In genomic region chr5:150097152-150097551, GRCh38 we compare ENCODE assay signal across 27 cellular contexts. TPM values are rescaled to one million over a fixed set of nuclear protein-coding genes. Genes with fewer than 3 reads are reported as not detected.
DNase-seq lines count a peak whose midpoint lies in the region; ATAC-seq, FAIRE-seq and TF ChIP-seq lines count a peak whose summit lies in the region.
"Had no signal": no experiment of that assay in that cellular context is flagged by ENCODE, and none has a peak within 500 bp of the region (broad histone marks: within the 10 kb centered on the region; RNA-seq: fewer than 3 reads in every experiment).

No MANE protein-coding gene starts in this region.

- no peak overlapping the region for H2AFZ ChIP-seq in HepG2 (ENCODE audit: low read length)
- no peak overlapping the region for H2AFZ ChIP-seq in K562 (ENCODE audit: low read depth, low read length)

- TF ChIP-seq RAD21 in HepG2 (CRISPR knock-in tag; IDR thresholded peaks at IDR 0.05) (no peak), K562 (CRISPR knock-in tag; conservative IDR thresholded peaks at IDR 0.05 in 1 of 2, IDR thresholded peaks at IDR 0.05 in 1 of 2) (no peak)

- in situ Hi-C loops in HepG2 (cut with HindIII; ENCODE audit: extremely low pct_ligation_motif_present, low pct_unique_long_range_greater_than_20kb) (no loop called here), K562 (cut with MboI) (no loop called here)

- POLR2A ChIA-PET in HepG2 (lab: Yijun Ruan, JAX) = no interaction called here
- POLR2A ChIA-PET in K562 (lab: Yijun Ruan, JAX) = interaction anchor here (0.9 kb wide), 1 partner anchor 12 kb away, joined by 3 read pairs; no protein-coding TSS in a partner anchor

- H3K4me3 ChIP-seq in HepG2 (replicated peaks in 1 of 3; ENCODE audit: insufficient read depth in 1 of 3, low read depth in 2 of 3, low read length in 3 of 3) = no peak overlapping the region
- H3K4me3 ChIP-seq in right lobe of liver = no peak overlapping the region
- no peak overlapping the region for H3K4me3 ChIP-seq in K562
- no peak overlapping the region for H3K4me3 ChIP-seq in lung
- H3K4me3 ChIP-seq: BLaER1, GM12878 had no signal

- no peak overlapping the region for H3K9ac ChIP-seq in HepG2 (ENCODE audit: insufficient read depth, low read depth, low read length)
- H3K9ac ChIP-seq in K562 (ENCODE audit: insufficient read depth in 1 of 2, low read depth in 2 of 2, low read length in 2 of 2) = no peak overlapping the region
- H3K9ac ChIP-seq: BLaER1 had no signal

- H4K20me1 ChIP-seq in HepG2 (ENCODE audit: insufficient read depth, low read length) (no peaks in the 10 kb centered on the region), K562 (replicated peaks; ENCODE audit: control insufficient read depth, insufficient read depth, low read length) (no peaks in the 10 kb centered on the region)
- H4K20me1 ChIP-seq: BLaER1 had no signal

- H3K4me1 ChIP-seq in HepG2 (ENCODE audit: insufficient read depth, low read length) (no peaks in the 10 kb centered on the region), right lobe of liver (no peaks in the 10 kb centered on the region), K562 (replicated peaks in 1 of 2; ENCODE audit: control insufficient read depth in 2 of 2, insufficient read depth in 2 of 2, low read length in 2 of 2) (no peaks in the 10 kb centered on the region), lung (ENCODE audit: control insufficient read depth in 2 of 2, insufficient read depth in 2 of 2, low read length in 2 of 2) (no peaks in the 10 kb centered on the region)
- H3K4me1 ChIP-seq: BE2C, BLaER1 had no signal

- no peak for DNase-seq in HepG2 (ENCODE audit: low spot score)
- no peak for DNase-seq in right lobe of liver
- no peak for DNase-seq in K562 (ENCODE audit: extremely low read depth in 1 of 4, low spot score in 3 of 4)
- DNase-seq in lung (ENCODE audit: low spot score) = peak; percentile 1
- no peak for DNase-seq in NOMO-1 treated with DMSO at 0.1 percent for 48 hours (lab: John Stamatoyannopoulos, UW; ENCODE audit: unreplicated experiment)
- no peak for DNase-seq in NCI-H1694 (lab: John Stamatoyannopoulos, UW)
- DNase-seq: 8988T; ACHN; BE2C; C1 segment of cervical spinal cord; CD4-positive, alpha-beta memory T cell; CD4-positive, CD25-positive, alpha-beta regulatory T cell; CD8-positive, alpha-beta memory T cell; COR-L47; DMS 273 treated with DMSO at 0.1 percent for 48 hours; DMS153; DMS53; DMS79; DND-41; EL; GDM1 had no signal

- TF ChIP-seq EP300 in HepG2 (IDR thresholded peaks at IDR 0.05; ENCODE audit: low read depth in 2 of 2, low read length in 2 of 2) (no peak), HepG2 (CRISPR knock-in tag; IDR thresholded peaks at IDR 0.05; ENCODE audit: borderline replicate concordance) (no peak), K562 (IDR thresholded peaks at IDR 0.05; ENCODE audit: low read length) (no peak)

- H3K27ac ChIP-seq in HepG2 (ENCODE audit: extremely low read length, insufficient read depth, low read length) (no peak overlapping the region), right lobe of liver (no peak overlapping the region), K562 (ENCODE audit: extremely low read depth, low read depth, low read length) (no peak overlapping the region), lung (ENCODE audit: low read depth in 1 of 2, low read length in 1 of 2) (no peak overlapping the region)
- H3K27ac ChIP-seq: BLaER1 had no signal

- no peaks in the 10 kb centered on the region for H3K36me3 ChIP-seq in HepG2 (replicated peaks in 1 of 2; ENCODE audit: control insufficient read depth in 1 of 2, insufficient read depth in 2 of 2, low read length in 2 of 2)
- H3K36me3 ChIP-seq in right lobe of liver = no peaks in the 10 kb centered on the region
- no peaks in the 10 kb centered on the region for H3K36me3 ChIP-seq in K562 (ENCODE audit: control insufficient read depth, insufficient read depth, low read length)
- no peaks in the 10 kb centered on the region for H3K36me3 ChIP-seq in lung (ENCODE audit: control insufficient read depth in 2 of 2, insufficient read depth in 2 of 2, low read length in 2 of 2)
- H3K36me3 ChIP-seq: BE2C, BLaER1 had no signal

- FAIRE-seq in HepG2 (lab: Jason Lieb, UNC) = no peak
- no peak for FAIRE-seq in K562 (lab: Jason Lieb, UNC)
- FAIRE-seq: A204.1, GM12878, GM12892, GM18507 had no signal

- H3K9me1 ChIP-seq in K562 (ENCODE audit: control insufficient read depth, insufficient read depth, low read length) = no peaks in the 10 kb centered on the region

- ATAC-seq in HepG2 (no peak), right lobe of liver (no peak), K562 (no peak), lung (ENCODE audit: insufficient read depth, low FRiP score) (no peak)
- ATAC-seq: GM12878 had no signal

- H3K4me2 ChIP-seq in HepG2 (ENCODE audit: low read depth, low read length) (no peak overlapping the region), K562 (ENCODE audit: insufficient read depth, low read length) (no peak overlapping the region)
- H3K4me2 ChIP-seq: BLaER1 had no signal

- TF ChIP-seq POLR2A in HepG2 (IDR thresholded peaks at IDR 0.05; ENCODE audit: insufficient read depth in 1 of 2, low read depth in 2 of 2, low read length in 2 of 2) (no peak), right lobe of liver (IDR thresholded peaks at IDR 0.05) (no peak), K562 (conservative IDR thresholded peaks at IDR 0.05) (no peak)

- no peaks in the 10 kb centered on the region for H3K27me3 ChIP-seq in HepG2 (ENCODE audit: control insufficient read depth in 1 of 2, insufficient read depth in 2 of 2, low read length in 2 of 2)
- no peaks in the 10 kb centered on the region for H3K27me3 ChIP-seq in right lobe of liver
- peaks cover 1 to 13% of the 10 kb centered on the region in 2 experiments; a peak in 4 of 5 replicates for H3K27me3 ChIP-seq in K562 (ENCODE audit: control insufficient read depth in 2 of 2, insufficient read depth in 2 of 2, low read length in 2 of 2)
- no peaks in the 10 kb centered on the region for H3K27me3 ChIP-seq in lung (ENCODE audit: control insufficient read depth, insufficient read depth)
- H3K27me3 ChIP-seq: BLaER1 had no signal

- intact Hi-C loops in HepG2 (cut with micrococcal nuclease; ENCODE audit: unreplicated experiment) (no loop called here), right lobe of liver (cut with DNase I) (no loop called here), K562 (cut with micrococcal nuclease) (no loop called here)

- no peaks in the 10 kb centered on the region for H3K79me2 ChIP-seq in HepG2 (ENCODE audit: insufficient read depth, low read length)
- no peaks in the 10 kb centered on the region for H3K79me2 ChIP-seq in K562 (ENCODE audit: control insufficient read depth, insufficient read depth, low read length)

- no peaks in the 10 kb centered on the region for H3K9me3 ChIP-seq in HepG2 (ENCODE audit: low read length)
- no peaks in the 10 kb centered on the region for H3K9me3 ChIP-seq in right lobe of liver
- no peaks in the 10 kb centered on the region for H3K9me3 ChIP-seq in K562 (replicated peaks; ENCODE audit: control insufficient read depth, insufficient read depth, low read depth, low read length)
- H3K9me3 ChIP-seq in lung (ENCODE audit: control insufficient read depth in 2 of 2, insufficient read depth in 1 of 2, low read length in 1 of 2) = no peaks in the 10 kb centered on the region
- H3K9me3 ChIP-seq: BE2C, BLaER1 had no signal

- BruUV-seq in HepG2 (replicated peaks; lab: Mats Ljungman, UMichigan) (no TSS peak), K562 (replicated peaks; lab: Mats Ljungman, UMichigan) (no TSS peak)

- CTCF ChIA-PET in HepG2 (lab: Yijun Ruan, JAX; ENCODE audit: low intra/inter-chr PET ratio, low total read pairs) = no interaction called here
- CTCF ChIA-PET in K562 (lab: Yijun Ruan, JAX; ENCODE audit: low intra/inter-chr PET ratio) = no interaction called here

- TF ChIP-seq CTCF in HepG2 (CRISPR knock-in tag; IDR thresholded peaks at IDR 0.05) (no peak), right lobe of liver (IDR thresholded peaks at IDR 0.05) (no peak), K562 (IDR thresholded peaks at IDR 0.05 in 2 of 3, conservative IDR thresholded peaks at IDR 0.05 in 1 of 3; ENCODE audit: insufficient read depth in 2 of 3, low read depth in 1 of 3, low read length in 3 of 3) (no peak), lung (IDR thresholded peaks at IDR 0.05; ENCODE audit: control extremely low read depth, extremely low read depth) (no peak)

RNA-seq across cellular contexts. Expression of gene CSF1R, which starts 10.8 kb away (rescaled TPM):
- total RNA-seq in HepG2 (2016; rRNA removed; fragmentation: Illumina TruSeq; extraction: Trizol) (not detected in 2 replicates), right lobe of liver (10 to 100 TPM; 13.0 to 45.1 (median 16.3) TPM), K562 (2014; rRNA removed) (not detected in 2 replicates), K562 (2014; rRNA removed; fragmentation: Illumina TruSeq; extraction: Trizol) (not detected in 2 replicates), K562 (2015; rRNA removed; fragmentation: Illumina TruSeq; extraction: Trizol) (not detected in 2 replicates), K562 (2021) (0.20 and 0.22 TPM in 2 replicates), lung (10 to 100 TPM; 29.1 to 52.3 TPM)
- total RNA-seq in HepG2 (2016; cell fraction: cytosol; rRNA removed; fragmentation: Illumina TruSeq; extraction: Trizol; ENCODE audit: low read depth) = not detected in 2 replicates
- total RNA-seq in HepG2 (2016; cell fraction: insoluble cytoplasmic fraction; rRNA removed; fragmentation: Illumina TruSeq; extraction: Trizol) = not detected in 2 replicates
- total RNA-seq in HepG2 (2016; cell fraction: membrane; rRNA removed; fragmentation: Illumina TruSeq; extraction: Trizol) = not detected in 2 replicates
- not detected in 2 replicates for total RNA-seq in HepG2 (2016; cell fraction: nucleus; rRNA removed; fragmentation: Illumina TruSeq; extraction: Trizol)
- polyA plus RNA-seq in HepG2 (2011; rRNA removed) (0.01 TPM in 1 of 2 replicates, not detected in the other), K562 (2011; rRNA removed) (0.03 TPM in 1 of 2 replicates, not detected in the other), K562 (2014; fragmentation: Illumina TruSeq; extraction: Trizol) (not detected in 2 replicates), K562 (2014; fragmentation: Nextera tagmentation; extraction: Ambion mirVana) (not detected), K562 (2014; rRNA removed) (0.64 TPM in 1 of 2 replicates, not detected in the other), lung (10 to 100 TPM; 13.0 to 65.0 TPM)
- 0.01 TPM in 1 of 2 replicates, not detected in the other for polyA plus RNA-seq in HepG2 (2011; cell fraction: cytosol; rRNA removed)
- 0.03 TPM in 1 of 2 replicates, not detected in the other for polyA plus RNA-seq in HepG2 (2011; cell fraction: nucleus; rRNA removed)
- polyA plus RNA-seq in HepG2 (2012) = 0.07 TPM in 1 of 2 replicates, not detected in the other
- polyA plus RNA-seq in HepG2 (2016; cell fraction: cytosol; fragmentation: Illumina TruSeq; extraction: Trizol; ENCODE audit: low read depth) = not detected in 2 replicates
- polyA plus RNA-seq in HepG2 (2016; cell fraction: insoluble cytoplasmic fraction; fragmentation: Illumina TruSeq; extraction: Trizol; ENCODE audit: low read depth) = not detected in 2 replicates
- not detected in 2 replicates for polyA plus RNA-seq in HepG2 (2016; cell fraction: membrane; fragmentation: Illumina TruSeq; extraction: Trizol; ENCODE audit: low read depth)
- not detected in 2 replicates for polyA plus RNA-seq in HepG2 (2016; cell fraction: nucleus; fragmentation: Illumina TruSeq; extraction: Trizol; ENCODE audit: insufficient read depth, low read depth)
- polyA minus RNA-seq in HepG2 (2011; rRNA and poly(A)+ RNA removed; ENCODE audit: low replicate concordance) = 0.58 TPM in 1 of 2 replicates, not detected in the other
- not detected in 2 replicates for polyA minus RNA-seq in HepG2 (2011; cell fraction: cytosol; rRNA and poly(A)+ RNA removed)
- polyA minus RNA-seq in HepG2 (2011; cell fraction: nucleus; rRNA and poly(A)+ RNA removed) = not detected in 2 replicates
- total RNA-seq in K562 (2011; cell fraction: chromatin; rRNA removed; ENCODE audit: low replicate concordance) = not detected in 2 replicates
- total RNA-seq in K562 (2011; cell fraction: nucleolus; rRNA removed) = not detected in 2 replicates
- not detected in 2 replicates for total RNA-seq in K562 (2011; cell fraction: nucleoplasm; rRNA removed)
- 0.03 TPM in 1 of 2 replicates, not detected in the other for polyA plus RNA-seq in K562 (2011; cell fraction: cytosol; rRNA removed)
- 0.13 TPM in 1 of 2 replicates, not detected in the other for polyA plus RNA-seq in K562 (2011; cell fraction: nucleus; rRNA removed)
- polyA plus RNA-seq in K562 (2012) = 0.12 TPM in 1 of 2 replicates, not detected in the other
- polyA minus RNA-seq in K562 (2011; rRNA and poly(A)+ RNA removed) = 0.39 TPM in 1 of 2 replicates, not detected in the other
- not detected in 2 replicates for polyA minus RNA-seq in K562 (2011; cell fraction: cytosol; rRNA and poly(A)+ RNA removed)
- not detected in 2 replicates for polyA minus RNA-seq in K562 (2011; cell fraction: nucleus; rRNA and poly(A)+ RNA removed)
- total RNA-seq: A673; CD4-positive, CD25-positive, alpha-beta regulatory T cell had no signal

RNA-seq across cellular contexts. Expression of gene PDGFRB, which starts 58.5 kb away (rescaled TPM):
- 1.5 and 4.0 TPM in 2 replicates for total RNA-seq in HepG2 (2016; rRNA removed; fragmentation: Illumina TruSeq; extraction: Trizol)
- 1.3 and 1.5 TPM in 2 replicates for total RNA-seq in HepG2 (2016; cell fraction: cytosol; rRNA removed; fragmentation: Illumina TruSeq; extraction: Trizol; ENCODE audit: low read depth)
- total RNA-seq in HepG2 (2016; cell fraction: insoluble cytoplasmic fraction; rRNA removed; fragmentation: Illumina TruSeq; extraction: Trizol) = 2.3 and 5.0 TPM in 2 replicates
- 2.2 and 3.9 TPM in 2 replicates for total RNA-seq in HepG2 (2016; cell fraction: membrane; rRNA removed; fragmentation: Illumina TruSeq; extraction: Trizol)
- total RNA-seq in HepG2 (2016; cell fraction: nucleus; rRNA removed; fragmentation: Illumina TruSeq; extraction: Trizol) = 3.0 and 4.6 TPM in 2 replicates
- 15.3 and 21.0 TPM in 2 replicates for polyA plus RNA-seq in HepG2 (2011; rRNA removed)
- 8.7 and 14.4 TPM in 2 replicates for polyA plus RNA-seq in HepG2 (2011; cell fraction: cytosol; rRNA removed)
- polyA plus RNA-seq in HepG2 (2011; cell fraction: nucleus; rRNA removed) = 26.2 and 40.5 TPM in 2 replicates
- polyA plus RNA-seq in HepG2 (2012) = 6.3 and 14.3 TPM in 2 replicates
- polyA plus RNA-seq in HepG2 (2016; cell fraction: cytosol; fragmentation: Illumina TruSeq; extraction: Trizol; ENCODE audit: low read depth) = 0.71 and 1.4 TPM in 2 replicates
- 1.6 TPM in 2 replicates for polyA plus RNA-seq in HepG2 (2016; cell fraction: insoluble cytoplasmic fraction; fragmentation: Illumina TruSeq; extraction: Trizol; ENCODE audit: low read depth)
- 1.5 and 1.7 TPM in 2 replicates for polyA plus RNA-seq in HepG2 (2016; cell fraction: membrane; fragmentation: Illumina TruSeq; extraction: Trizol; ENCODE audit: low read depth)
- polyA plus RNA-seq in HepG2 (2016; cell fraction: nucleus; fragmentation: Illumina TruSeq; extraction: Trizol; ENCODE audit: insufficient read depth, low read depth) = 3.9 TPM in 2 replicates
- 9.0 and 60.1 TPM in 2 replicates for polyA minus RNA-seq in HepG2 (2011; rRNA and poly(A)+ RNA removed; ENCODE audit: low replicate concordance)
- polyA minus RNA-seq in HepG2 (2011; cell fraction: cytosol; rRNA and poly(A)+ RNA removed) = 6.6 and 10.6 TPM in 2 replicates
- 24.5 and 47.1 TPM in 2 replicates for polyA minus RNA-seq in HepG2 (2011; cell fraction: nucleus; rRNA and poly(A)+ RNA removed)
- 10 to 100 TPM in 2 of 6 experiments, 1 to 10 TPM in 4; 6.8 to 19.5 (median 9.4) TPM for total RNA-seq in right lobe of liver
- total RNA-seq in K562 (2011; cell fraction: chromatin; rRNA removed; ENCODE audit: low replicate concordance) = 2.1 and 7.7 TPM in 2 replicates
- total RNA-seq in K562 (2011; cell fraction: nucleolus; rRNA removed) = 1.8 and 5.2 TPM in 2 replicates
- total RNA-seq in K562 (2011; cell fraction: nucleoplasm; rRNA removed) = 3.0 and 3.6 TPM in 2 replicates
- 0.09 TPM in 1 of 2 replicates, not detected in the other for total RNA-seq in K562 (2014; rRNA removed)
- total RNA-seq in K562 (2014; rRNA removed; fragmentation: Illumina TruSeq; extraction: Trizol) = 0.07 and 0.13 TPM in 2 replicates
- total RNA-seq in K562 (2015; rRNA removed; fragmentation: Illumina TruSeq; extraction: Trizol) = not detected in 2 replicates
- total RNA-seq in K562 (2021) = 0.51 and 0.86 TPM in 2 replicates
- polyA plus RNA-seq in K562 (2011; rRNA removed) = 1.1 and 1.5 TPM in 2 replicates
- 0.71 and 1.6 TPM in 2 replicates for polyA plus RNA-seq in K562 (2011; cell fraction: cytosol; rRNA removed)
- 2.5 and 3.8 TPM in 2 replicates for polyA plus RNA-seq in K562 (2011; cell fraction: nucleus; rRNA removed)
- 0.14 and 0.29 TPM in 2 replicates for polyA plus RNA-seq in K562 (2012)
- 0.03 and 0.09 TPM in 2 replicates for polyA plus RNA-seq in K562 (2014; fragmentation: Illumina TruSeq; extraction: Trizol)
- polyA plus RNA-seq in K562 (2014; fragmentation: Nextera tagmentation; extraction: Ambion mirVana) = not detected
- polyA plus RNA-seq in K562 (2014; rRNA removed) = 0.01 and 0.07 TPM in 2 replicates
- polyA minus RNA-seq in K562 (2011; rRNA and poly(A)+ RNA removed) = 0.48 and 1.0 TPM in 2 replicates
- polyA minus RNA-seq in K562 (2011; cell fraction: cytosol; rRNA and poly(A)+ RNA removed) = 2.6 and 3.1 TPM in 2 replicates
- polyA minus RNA-seq in K562 (2011; cell fraction: nucleus; rRNA and poly(A)+ RNA removed) = 1.5 and 3.9 TPM in 2 replicates
- total RNA-seq in lung = 100 to 1,000 TPM; 110 to 215 TPM
- polyA plus RNA-seq in lung = 10 to 100 TPM; 33.6 to 46.5 TPM
- total RNA-seq: CD4-positive, alpha-beta memory T cell; CD4-positive, CD25-positive, alpha-beta regulatory T cell had no signal
- polyA plus RNA-seq: CD4-positive, alpha-beta memory T cell had no signal

Comparison
In these comparisons a context has a peak if more than half of its experiments do, and no peak if none do; other contexts are left out.
1. RNA of gene CSF1R, which starts 10.8 kb away (total RNA-seq): 29.1 to 52.3 TPM in lung and 13.0 to 45.1 TPM in right lobe of liver; not detected in HepG2 and 0.20 to 0.22 TPM in K562; every median in the first group is over 10 times any median in the second.
2. RNA of gene PDGFRB, which starts 58.5 kb away (total RNA-seq): 110 to 215 TPM in lung; 6.8 to 19.5 TPM in right lobe of liver, 1.3 to 5.0 TPM in HepG2 and 0.07 to 7.7 TPM in K562; every median in the first group is over 4 times any median in the second.
3. Of the 241 proteins assayed by ChIP-seq in both HepG2 and K562: peak only in HepG2: HNRNPK; only in K562: ZNF512; in both: none; in neither: 239.